11 cellular contexts compared by ENCODE assay signal in genomic region chr6:134034951-134035822, GRCh38. TPM values are rescaled to one million over a fixed set of nuclear protein-coding genes. Genes with fewer than 3 reads are reported as not detected.
A peak's percentile ranks its signal among the peaks of the same experiment; 100 is the strongest.
DNase-seq lines count a peak whose midpoint lies in the region; ATAC-seq and TF ChIP-seq lines count a peak whose summit lies in the region.
"Had no signal": no experiment of that assay in that cellular context is flagged by ENCODE, and none has a peak within 500 bp of the region (broad histone marks: within the 10 kb centered on the region; RNA-seq: fewer than 3 reads in every experiment).

No MANE protein-coding gene starts in this region.

- in situ Hi-C loops in HAP-1 (cut with MboI; ENCODE audit: low sequenced_read_pairs), result no loop called here

- H3K4me1 ChIP-seq in mucosa of descending colon (ENCODE audit: low read depth), result peaks cover 9% of the 10 kb centered on the region
- H3K4me1 ChIP-seq in HAP-1, result peaks cover 4% of the 10 kb centered on the region; the same call in 1 of the 2 replicates
- H3K4me1 ChIP-seq: parathyroid adenoma had no signal

- no peak overlapping the region for H3K4me3 ChIP-seq in mucosa of descending colon
- H3K4me3 ChIP-seq in HAP-1, result no peak overlapping the region
- H3K4me3 ChIP-seq: BLaER1 had no signal

- no peaks in the 10 kb centered on the region for H3K36me3 ChIP-seq in mucosa of descending colon (ENCODE audit: low read depth)
- no peaks in the 10 kb centered on the region for H3K36me3 ChIP-seq in HAP-1 (replicated peaks)
- H3K36me3 ChIP-seq: BLaER1 had no signal

- no peaks in the 10 kb centered on the region for H3K9me3 Mint-ChIP-seq in Calu3 (ENCODE audit: low read depth, unreplicated experiment)
- no peaks in the 10 kb centered on the region for H3K9me3 Mint-ChIP-seq in activated T-helper 1 cell treated with anti-CD3 and anti-CD28 coated beads, Interleukin-12 subunit alpha, Interleukin-12 subunit beta, Interleukin-2, Interleukin-4 antibody, amounts not matched to agents 30 ng/mL and 10 ng/mL and 1 ng/mL, durations not matched to agents 14 hours and 24 hours and 36 hours
- no peaks in the 10 kb centered on the region for H3K9me3 Mint-ChIP-seq in activated naive CD8-positive, alpha-beta T cell treated with anti-CD3 and anti-CD28 coated beads, Interleukin-2, amount 50 U/mL, for 24 hours

- no peaks in the 10 kb centered on the region for H3K27me3 ChIP-seq in HAP-1 (ENCODE audit: low read depth)
- H3K27me3 ChIP-seq: BLaER1 had no signal

- no peaks in the 10 kb centered on the region for H3K27me3 Mint-ChIP-seq in Calu3 (ENCODE audit: unreplicated experiment)
- H3K27me3 Mint-ChIP-seq in activated T-helper 1 cell treated with anti-CD3 and anti-CD28 coated beads, Interleukin-12 subunit alpha, Interleukin-12 subunit beta, Interleukin-2, Interleukin-4 antibody, amounts not matched to agents 30 ng/mL and 10 ng/mL and 1 ng/mL, durations not matched to agents 14 hours and 24 hours and 36 hours (ENCODE audit: insufficient read depth), result peaks cover 2% of the 10 kb centered on the region
- no peaks in the 10 kb centered on the region for H3K27me3 Mint-ChIP-seq in activated naive CD8-positive, alpha-beta T cell treated with anti-CD3 and anti-CD28 coated beads, Interleukin-2, amount 50 U/mL, for 24 hours

- CTCF ChIA-PET in Calu3 (lab: Charles Lee), result interaction anchor here (0.8 to 1.5 kb wide), 5 partner anchors 17 to 68 kb away, joined by 3 to 7 read pairs (median 5); partner anchors contain the start of gene SLC2A12

- DNase-seq in Calu3, result peak; percentile 27
- no peak for DNase-seq in activated T-helper 1 cell treated with anti-CD3 and anti-CD28 coated beads, Interleukin-12 subunit alpha, Interleukin-12 subunit beta, Interleukin-2, Interleukin-4 antibody, amounts not matched to agents 30 ng/mL and 10 ng/mL and 1 ng/mL, durations not matched to agents 14 hours and 24 hours and 36 hours (ENCODE audit: low spot score)
- DNase-seq in mucosa of descending colon, result no peak
- DNase-seq in activated naive CD8-positive, alpha-beta T cell treated with anti-CD3 and anti-CD28 coated beads, Interleukin-2, amount 50 U/mL, for 24 hours, result no peak
- DNase-seq in NK-92 treated with Interleukin-12 subunit alpha and Interleukin-12 subunit beta, amount 100 ng/mL, for 24 hours (lab: John Stamatoyannopoulos, UW), result no peak
- DNase-seq in activated gamma-delta T cell treated with Interleukin-2 at 50 U/mL for 16 hours, result no peak
- no peak for DNase-seq in HAP-1 (ENCODE audit: low spot score in 2 of 2)
- DNase-seq: activated T-cell treated with anti-CD3 and anti-CD28 coated beads for 4 hours had no signal

- no peak for TF ChIP-seq CTCF in Calu3 (IDR thresholded peaks at IDR 0.05; ENCODE audit: unreplicated experiment)
- no peak for TF ChIP-seq CTCF in mucosa of descending colon (IDR thresholded peaks at IDR 0.05)

- peak; percentile 12 for ATAC-seq in HG03060 (IDR thresholded peaks at IDR 0.05; ENCODE audit: low read depth, unreplicated experiment)
- ATAC-seq in mucosa of descending colon, result peak; percentile 72
- no peak for ATAC-seq in activated naive CD8-positive, alpha-beta T cell treated with anti-CD3 and anti-CD28 coated beads, Interleukin-2, amount 50 U/mL, for 24 hours

- peaks cover 21% of the 10 kb centered on the region for H3K36me3 Mint-ChIP-seq in Calu3 (ENCODE audit: insufficient read depth, unreplicated experiment)
- no peaks in the 10 kb centered on the region for H3K36me3 Mint-ChIP-seq in activated T-helper 1 cell treated with anti-CD3 and anti-CD28 coated beads, Interleukin-12 subunit alpha, Interleukin-12 subunit beta, Interleukin-2, Interleukin-4 antibody, amounts not matched to agents 30 ng/mL and 10 ng/mL and 1 ng/mL, durations not matched to agents 14 hours and 24 hours and 36 hours (ENCODE audit: low read depth)
- H3K36me3 Mint-ChIP-seq in activated naive CD8-positive, alpha-beta T cell treated with anti-CD3 and anti-CD28 coated beads, Interleukin-2, amount 50 U/mL, for 24 hours (ENCODE audit: low read depth), result no peaks in the 10 kb centered on the region

- BruUV-seq in Calu3 (replicated peaks; lab: Mats Ljungman, UMichigan), result TSS peak; percentile 83

- H3K4me1 Mint-ChIP-seq in Calu3 (ENCODE audit: low read depth, unreplicated experiment), result peaks cover 74% of the 10 kb centered on the region
- peaks cover 15% of the 10 kb centered on the region for H3K4me1 Mint-ChIP-seq in activated T-helper 1 cell treated with anti-CD3 and anti-CD28 coated beads, Interleukin-12 subunit alpha, Interleukin-12 subunit beta, Interleukin-2, Interleukin-4 antibody, amounts not matched to agents 30 ng/mL and 10 ng/mL and 1 ng/mL, durations not matched to agents 14 hours and 24 hours and 36 hours (ENCODE audit: low read depth)
- peaks cover 6% of the 10 kb centered on the region for H3K4me1 Mint-ChIP-seq in activated naive CD8-positive, alpha-beta T cell treated with anti-CD3 and anti-CD28 coated beads, Interleukin-2, amount 50 U/mL, for 24 hours

- peak overlapping the region; percentile 31 for H3K4me3 Mint-ChIP-seq in Calu3 (ENCODE audit: low read depth, unreplicated experiment)
- H3K4me3 Mint-ChIP-seq in activated T-helper 1 cell treated with anti-CD3 and anti-CD28 coated beads, Interleukin-12 subunit alpha, Interleukin-12 subunit beta, Interleukin-2, Interleukin-4 antibody, amounts not matched to agents 30 ng/mL and 10 ng/mL and 1 ng/mL, durations not matched to agents 14 hours and 24 hours and 36 hours, result no peak overlapping the region
- no peak overlapping the region for H3K4me3 Mint-ChIP-seq in activated naive CD8-positive, alpha-beta T cell treated with anti-CD3 and anti-CD28 coated beads, Interleukin-2, amount 50 U/mL, for 24 hours

- intact Hi-C loops in Calu3 (cut with micrococcal nuclease; ENCODE audit: unreplicated experiment), result loop anchor here (2.0 kb wide), 1 partner anchor 44 kb away; no protein-coding TSS in a partner anchor
- intact Hi-C loops in activated T-helper 1 cell treated with anti-CD3 and anti-CD28 coated beads, Interleukin-12 subunit alpha, Interleukin-12 subunit beta, Interleukin-2, Interleukin-4 antibody, amounts not matched to agents 30 ng/mL and 10 ng/mL and 1 ng/mL, durations not matched to agents 14 hours and 24 hours and 36 hours (cut with micrococcal nuclease), result no loop called here
- intact Hi-C loops in mucosa of descending colon (cut with DNase I, micrococcal nuclease), result no loop called here

- no peaks in the 10 kb centered on the region for H3K9me3 ChIP-seq in mucosa of descending colon
- H3K9me3 ChIP-seq in HAP-1, result no peaks in the 10 kb centered on the region
- H3K9me3 ChIP-seq: BLaER1 had no signal

- peak overlapping the region; percentile 99 for H3K27ac Mint-ChIP-seq in Calu3 (ENCODE audit: unreplicated experiment)
- peak overlapping the region; percentile 37 for H3K27ac Mint-ChIP-seq in activated T-helper 1 cell treated with anti-CD3 and anti-CD28 coated beads, Interleukin-12 subunit alpha, Interleukin-12 subunit beta, Interleukin-2, Interleukin-4 antibody, amounts not matched to agents 30 ng/mL and 10 ng/mL and 1 ng/mL, durations not matched to agents 14 hours and 24 hours and 36 hours
- no peak overlapping the region for H3K27ac Mint-ChIP-seq in activated naive CD8-positive, alpha-beta T cell treated with anti-CD3 and anti-CD28 coated beads, Interleukin-2, amount 50 U/mL, for 24 hours

RNA-seq across cellular contexts. Expression of gene SLC2A12, which starts 17.2 kb away (rescaled TPM):
- total RNA-seq in Calu3 (2022), result 12.7 and 15.8 TPM in 2 replicates
- 0.05 TPM in 1 of 2 replicates, not detected in the other for total RNA-seq in activated T-helper 1 cell treated with anti-CD3 and anti-CD28 coated beads, Interleukin-12 subunit alpha, Interleukin-12 subunit beta, Interleukin-2, Interleukin-4 antibody, amounts not matched to agents 30 ng/mL and 10 ng/mL and 1 ng/mL, durations not matched to agents 14 hours and 24 hours and 36 hours
- 1 to 10 TPM in 2 of 3 donors, under 1 TPM in 1; 0.46 to 2.0 (median 1.0) TPM for total RNA-seq in mucosa of descending colon
